In the genomic region with DNA sequence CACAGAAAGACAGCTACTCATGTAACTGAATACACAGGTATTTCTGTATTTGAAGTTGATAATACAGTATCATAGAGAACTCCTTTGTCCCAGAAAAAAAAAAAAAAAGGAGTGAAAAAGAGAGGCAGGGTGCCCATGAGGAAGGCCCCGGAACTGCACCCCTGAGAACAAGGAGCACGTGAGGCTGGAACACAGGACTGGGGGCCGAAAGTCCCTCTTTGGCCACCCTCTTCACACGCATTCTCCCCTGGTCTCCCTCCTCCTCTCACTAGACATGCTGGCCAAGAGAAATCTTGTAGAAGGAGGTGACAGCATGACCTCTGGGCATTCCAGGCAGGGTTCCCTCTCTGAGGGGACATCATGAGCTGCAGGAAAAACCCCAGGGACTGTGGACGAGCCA, we compare ENCODE assay signal across 12 cellular contexts.
DNase-seq lines count a peak whose midpoint lies in the region; ATAC-seq and TF ChIP-seq lines count a peak whose summit lies in the region.
"Had no signal": no experiment of that assay in that cellular context is flagged by ENCODE, and none has a peak within 500 bp of the region (broad histone marks: within the 10 kb centered on the region; RNA-seq: fewer than 3 reads in every experiment).

No MANE protein-coding gene starts in this region.

- peak overlapping the region; percentile 50 for H3K27ac Mint-ChIP-seq in activated naive CD4-positive, alpha-beta T cell treated with anti-CD3 and anti-CD28 coated beads for 36 hours
- peak overlapping the region; percentile 9 to 80 (median 68) for H3K27ac Mint-ChIP-seq in immature natural killer cell
- H3K27ac Mint-ChIP-seq: dendritic cell treated with granulocyte-macrophage colony-stimulating factor and Interleukin-4, amounts not matched to agents 40 ng/mL and 50 ng/mL, for 4 days had no signal

- H3K27ac ChIP-seq in mammary epithelial cell (ENCODE audit: insufficient read depth, low read depth, low read length) (no peak overlapping the region), thoracic aorta (no peak overlapping the region), PC-3 (ENCODE audit: low read length) (no peak overlapping the region)
- H3K27ac ChIP-seq: C4-2B had no signal

- H3K36me3 Mint-ChIP-seq in activated naive CD4-positive, alpha-beta T cell treated with anti-CD3 and anti-CD28 coated beads for 36 hours (ENCODE audit: low read depth) = peaks cover 50% of the 10 kb centered on the region
- peaks cover 14 to 54% (median 48%) of the 10 kb centered on the region in 3 donors for H3K36me3 Mint-ChIP-seq in immature natural killer cell

- intact Hi-C loops in activated naive CD4-positive, alpha-beta T cell treated with anti-CD3 and anti-CD28 coated beads for 36 hours (cut with micrococcal nuclease) = no loop called here
- intact Hi-C loops in mammary epithelial cell (cut with micrococcal nuclease) = no loop called here
- intact Hi-C loops in PC-3 (cut with micrococcal nuclease) = no loop called here

- no peaks in the 10 kb centered on the region for H3K4me1 Mint-ChIP-seq in activated naive CD4-positive, alpha-beta T cell treated with anti-CD3 and anti-CD28 coated beads for 36 hours (ENCODE audit: low read depth)
- peaks cover 14 to 57% of the 10 kb centered on the region in 2 donors for H3K4me1 Mint-ChIP-seq in immature natural killer cell

- BruUV-seq in mammary epithelial cell (replicated peaks; lab: Mats Ljungman, UMichigan) = no TSS peak
- BruUV-seq in PC-3 (replicated peaks; lab: Mats Ljungman, UMichigan) = no TSS peak

- no peak for ATAC-seq in thoracic aorta (ENCODE audit: insufficient number of reproducible peaks, low FRiP score, low read depth)
- no peak for ATAC-seq in PC-3

- no peak overlapping the region for H3K4me2 ChIP-seq in mammary epithelial cell (ENCODE audit: insufficient read depth, low read depth, low read length)
- no peak overlapping the region for H3K4me2 ChIP-seq in PC-3 (ENCODE audit: low read length)

- H3K9me3 ChIP-seq in mammary epithelial cell (replicated peaks; ENCODE audit: insufficient read depth, low read length) (no peaks in the 10 kb centered on the region), thoracic aorta (no peaks in the 10 kb centered on the region), PC-3 (ENCODE audit: low read length) (no peaks in the 10 kb centered on the region)

- CTCF ChIA-PET in activated naive CD4-positive, alpha-beta T cell treated with anti-CD3 and anti-CD28 coated beads for 36 hours (lab: Charles Lee) = interaction anchor here (0.7 to 1.4 kb wide), 3 partner anchors 8 to 35 kb away, joined by 3 to 5 read pairs (median 4); no protein-coding TSS in a partner anchor
- CTCF ChIA-PET in mammary epithelial cell (lab: Charles Lee; ENCODE audit: low non-redundant PET) (no interaction called here), PC-3 (lab: Charles Lee) (no interaction called here)

- dilution Hi-C loops in mammary epithelial cell (cut with HindIII; ENCODE audit: low sequenced_read_pairs) = no loop called here

- no peaks in the 10 kb centered on the region for H3K9me2 ChIP-seq in PC-3 (replicated peaks; ENCODE audit: low read length)

- H4K20me1 ChIP-seq in mammary epithelial cell (ENCODE audit: insufficient read depth, low read length) (no peaks in the 10 kb centered on the region), PC-3 (ENCODE audit: low read length) (no peaks in the 10 kb centered on the region)

- TF ChIP-seq CTCF in mammary epithelial cell (conservative IDR thresholded peaks at IDR 0.05 in 1 of 2, IDR thresholded peaks at IDR 0.05 in 1 of 2; ENCODE audit: extremely low read depth in 1 of 2, insufficient read depth in 1 of 2, low read depth in 1 of 2, low read length in 2 of 2) (peak; percentile 30 to 34), thoracic aorta (IDR thresholded peaks at IDR 0.05) (peak; percentile 31), PC-3 (conservative IDR thresholded peaks at IDR 0.05; ENCODE audit: low read depth, low read length) (no peak)

- no peaks in the 10 kb centered on the region for H3K27me3 Mint-ChIP-seq in activated naive CD4-positive, alpha-beta T cell treated with anti-CD3 and anti-CD28 coated beads for 36 hours (ENCODE audit: low read depth)
- peaks cover 4 to 63% (median 39%) of the 10 kb centered on the region in 3 donors for H3K27me3 Mint-ChIP-seq in immature natural killer cell (ENCODE audit: low read depth in 3 of 3)

- H3K4me3 Mint-ChIP-seq in activated naive CD4-positive, alpha-beta T cell treated with anti-CD3 and anti-CD28 coated beads for 36 hours = no peak overlapping the region
- H3K4me3 Mint-ChIP-seq in immature natural killer cell = no peak overlapping the region
- H3K4me3 Mint-ChIP-seq: dendritic cell treated with granulocyte-macrophage colony-stimulating factor and Interleukin-4, amounts not matched to agents 40 ng/mL and 50 ng/mL, for 4 days had no signal

- H3K4me3 ChIP-seq in mammary epithelial cell (replicated peaks in 1 of 3; ENCODE audit: insufficient read depth in 1 of 3, low read depth in 2 of 3, low read length in 3 of 3) (no peak overlapping the region), thoracic aorta (no peak overlapping the region), PC-3 (ENCODE audit: low read length) (no peak overlapping the region)

- in situ Hi-C loops in mammary epithelial cell (cut with MboI; ENCODE audit: low sequenced_read_pairs in 2 of 2) = no loop called here

- no peaks in the 10 kb centered on the region for H3K9me3 Mint-ChIP-seq in activated naive CD4-positive, alpha-beta T cell treated with anti-CD3 and anti-CD28 coated beads for 36 hours
- no peaks in the 10 kb centered on the region for H3K9me3 Mint-ChIP-seq in immature natural killer cell
- H3K9me3 Mint-ChIP-seq: dendritic cell treated with granulocyte-macrophage colony-stimulating factor and Interleukin-4, amounts not matched to agents 40 ng/mL and 50 ng/mL, for 4 days had no signal

- H3K27me3 ChIP-seq in mammary epithelial cell (ENCODE audit: insufficient read depth, low read length) (no peaks in the 10 kb centered on the region), thoracic aorta (replicated peaks; ENCODE audit: insufficient read depth) (no peaks in the 10 kb centered on the region), PC-3 (ENCODE audit: low read length) (no peaks in the 10 kb centered on the region)

- DNase-seq in activated naive CD4-positive, alpha-beta T cell treated with anti-CD3 and anti-CD28 coated beads for 36 hours = no peak
- DNase-seq in activated naive CD4-positive, alpha-beta T cell treated with Interleukin-2 at 50 U/mL for 16 hours = no peak
- no peak for DNase-seq in mammary epithelial cell
- DNase-seq in immature natural killer cell = no peak
- DNase-seq in thoracic aorta (ENCODE audit: low spot score) = no peak
- no peak for DNase-seq in NCI-H524 treated with DMSO at 0.1 percent for 48 hours (lab: John Stamatoyannopoulos, UW)
- DNase-seq in COR-L47 (lab: John Stamatoyannopoulos, UW) = no peak
- no peak for DNase-seq in PC-3
- DNase-seq: activated CD4-positive, alpha-beta T cell treated with anti-CD3 and anti-CD28 coated beads, Interleukin-2, amount 50 U/mL, for 4 hours; left cardiac atrium had no signal

- H3K36me3 ChIP-seq in mammary epithelial cell (ENCODE audit: insufficient read depth, low read length) (no peaks in the 10 kb centered on the region), thoracic aorta (no peaks in the 10 kb centered on the region), PC-3 (ENCODE audit: low read depth, low read length) (no peaks in the 10 kb centered on the region)

- no peaks in the 10 kb centered on the region for H3F3A ChIP-seq in PC-3 (ENCODE audit: low read length, unreplicated experiment)

- H3K9ac ChIP-seq in mammary epithelial cell (ENCODE audit: insufficient read depth, low read length) = no peak overlapping the region
- H3K9ac ChIP-seq in PC-3 (ENCODE audit: low read length) = no peak overlapping the region

- H3K79me2 ChIP-seq in mammary epithelial cell (ENCODE audit: insufficient read depth, low read length) = no peaks in the 10 kb centered on the region
- H3K79me2 ChIP-seq in PC-3 (ENCODE audit: low read length) = no peaks in the 10 kb centered on the region

- no peaks in the 10 kb centered on the region for H3K4me1 ChIP-seq in mammary epithelial cell (ENCODE audit: insufficient read depth, low read length)
- peaks cover 20 to 56% of the 10 kb centered on the region in 2 donors for H3K4me1 ChIP-seq in thoracic aorta (ENCODE audit: control insufficient read depth in 1 of 2, low read depth in 2 of 2)
- no peaks in the 10 kb centered on the region for H3K4me1 ChIP-seq in PC-3 (ENCODE audit: insufficient read depth, low read length)

- no peak overlapping the region for H2AFZ ChIP-seq in mammary epithelial cell (ENCODE audit: low read depth, low read length)
- no peak overlapping the region for H2AFZ ChIP-seq in PC-3 (ENCODE audit: low read length)

- POLR2A ChIA-PET in PC-3 (lab: Charles Lee; ENCODE audit: unreplicated experiment) = no interaction called here

- WGBS in mammary epithelial cell (ENCODE audit: low coverage, missing lambda C conversion rate) = 61% methylated on average over 5 of the region's 5 CpGs
